In the genomic region with DNA sequence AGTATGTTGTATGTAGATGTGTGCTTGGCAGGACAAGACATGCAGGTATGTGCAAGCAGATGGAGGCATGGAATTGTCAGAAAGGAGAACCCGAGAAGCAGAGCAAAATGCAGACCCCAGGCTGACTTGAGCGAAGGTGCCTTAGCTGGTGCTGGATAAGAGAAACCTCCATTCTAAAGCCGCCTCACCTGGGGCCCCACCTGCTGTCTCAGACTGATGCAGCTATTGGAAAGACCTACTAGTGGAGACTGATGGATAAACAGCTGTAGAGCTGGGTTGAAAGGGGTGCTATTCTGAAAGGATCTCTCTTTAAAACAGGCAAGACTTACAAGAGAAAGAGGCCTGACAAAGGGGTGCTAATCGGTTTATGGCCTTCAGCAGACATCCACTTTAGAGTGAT, we compare ENCODE assay signal across 23 cellular contexts.
"Had no signal": no experiment of that assay in that cellular context is flagged by ENCODE, and none has a peak within 500 bp of the region (broad histone marks: within the 10 kb centered on the region; RNA-seq: fewer than 3 reads in every experiment).

No MANE protein-coding gene starts in this region.

- H3K9me3 Mint-ChIP-seq: nephron; stimulated activated naive B cell treated with anti-CD40 and anti-IgM and Interleukin-4, amounts not matched to agents 10 μg/mL and 1 μg/mL and 100 μg/mL, for 72 hours; stimulated activated naive CD8-positive, alpha-beta T cell treated with anti-CD3 and anti-CD28 coated beads, Interleukin-15, Interleukin-2, amounts not matched to agents 100 ng/mL and 50 ng/mL, for 24 hours had no signal

- H3K27me3 ChIP-seq: gastrocnemius medialis, left lung, sigmoid colon, tibial nerve, upper lobe of left lung, uterus had no signal

- H3K36me3 ChIP-seq: gastrocnemius medialis, left lung, sigmoid colon, thoracic aorta, tibial nerve, upper lobe of left lung, uterus had no signal

- ATAC-seq: effector memory CD8-positive, alpha-beta T cell; gastrocnemius medialis; left cardiac atrium; left lung; naive thymus-derived CD4-positive, alpha-beta T cell; psoas muscle; right cardiac atrium; stimulated activated naive B cell treated with anti-CD40 and anti-IgM and Interleukin-4, amounts not matched to agents 10 μg/mL and 1 μg/mL and 100 μg/mL, for 72 hours had no signal

- H3K4me1 ChIP-seq: gastrocnemius medialis, left lung, psoas muscle, tibial nerve, upper lobe of left lung, uterus had no signal

- DNase-seq: cortex of kidney; effector memory CD8-positive, alpha-beta T cell; foreskin fibroblast; gastrocnemius medialis; head of caudate nucleus; kidney; left cardiac atrium; left lung; mesenchymal stem cell; midbrain; naive thymus-derived CD4-positive, alpha-beta T cell; nucleus accumbens; psoas muscle; right cardiac atrium; sigmoid colon; stimulated activated CD4-positive, alpha-beta T cell treated with anti-CD3 and anti-CD28 coated beads, Interleukin-4, amount 100 ng/mL, for 4 hours; stimulated activated naive B cell treated with anti-CD40 and anti-IgM and Interleukin-4, amounts not matched to agents 10 μg/mL and 1 μg/mL and 100 μg/mL, for 72 hours; upper lobe of left lung; uterus had no signal

- H3K27ac ChIP-seq: gastrocnemius medialis, left lung, psoas muscle, sigmoid colon, thoracic aorta, tibial nerve, upper lobe of left lung, uterus had no signal

- H3K36me3 Mint-ChIP-seq: naive thymus-derived CD4-positive, alpha-beta T cell; stimulated activated naive B cell treated with anti-CD40 and anti-IgM and Interleukin-4, amounts not matched to agents 10 μg/mL and 1 μg/mL and 100 μg/mL, for 72 hours had no signal

- H3K27ac Mint-ChIP-seq: effector memory CD8-positive, alpha-beta T cell; naive thymus-derived CD4-positive, alpha-beta T cell; nephron; stimulated activated naive B cell treated with anti-CD40 and anti-IgM and Interleukin-4, amounts not matched to agents 10 μg/mL and 1 μg/mL and 100 μg/mL, for 72 hours; stimulated activated naive CD8-positive, alpha-beta T cell treated with anti-CD3 and anti-CD28 coated beads, Interleukin-15, Interleukin-2, amounts not matched to agents 100 ng/mL and 50 ng/mL, for 24 hours had no signal

- H3K9me3 ChIP-seq: gastrocnemius medialis, left lung, psoas muscle, sigmoid colon, thoracic aorta, tibial nerve, upper lobe of left lung, uterus had no signal

- H3K4me3 ChIP-seq: gastrocnemius medialis, left lung, psoas muscle, sigmoid colon, thoracic aorta, tibial nerve, upper lobe of left lung, uterus had no signal

- H3K4me3 Mint-ChIP-seq: effector memory CD8-positive, alpha-beta T cell; naive thymus-derived CD4-positive, alpha-beta T cell; nephron; stimulated activated naive B cell treated with anti-CD40 and anti-IgM and Interleukin-4, amounts not matched to agents 10 μg/mL and 1 μg/mL and 100 μg/mL, for 72 hours; stimulated activated naive CD8-positive, alpha-beta T cell treated with anti-CD3 and anti-CD28 coated beads, Interleukin-15, Interleukin-2, amounts not matched to agents 100 ng/mL and 50 ng/mL, for 24 hours had no signal
